In the genomic region with DNA sequence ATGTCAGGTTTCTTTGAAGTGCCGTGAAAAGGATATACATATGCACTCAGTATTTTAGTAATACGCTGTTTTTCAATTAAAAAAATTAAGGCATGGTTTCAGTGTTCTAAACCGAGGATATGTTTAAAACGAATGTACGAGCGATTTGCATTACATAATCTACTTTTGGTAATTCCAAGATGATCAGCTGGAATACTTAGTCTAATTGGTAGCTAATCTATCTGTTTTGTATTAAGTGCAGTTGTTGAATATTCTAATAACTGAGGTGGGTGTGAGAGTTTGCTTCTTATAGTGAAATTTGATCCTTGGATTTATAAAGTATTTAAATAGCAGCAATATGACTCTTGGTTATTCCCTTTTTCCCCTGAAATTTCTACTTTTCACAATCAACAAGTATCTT, we compare ENCODE assay signal across 8 cellular contexts. TPM values are rescaled to one million over a fixed set of nuclear protein-coding genes. Genes with fewer than 3 reads are reported as not detected.
DNase-seq lines count a peak whose midpoint lies in the region; ATAC-seq and TF ChIP-seq lines count a peak whose summit lies in the region.

No MANE protein-coding gene starts in this region.

- no peaks in the 10 kb centered on the region for H3K9me3 Mint-ChIP-seq in osteocyte (ENCODE audit: unreplicated experiment)

- H3K4me3 Mint-ChIP-seq in osteocyte (ENCODE audit: unreplicated experiment), result peak overlapping the region; percentile 89

- H3K4me1 ChIP-seq in DND-41 (ENCODE audit: insufficient read depth, low read length), result peaks cover 28% of the 10 kb centered on the region

- no peaks in the 10 kb centered on the region for H3K9me3 ChIP-seq in DND-41 (ENCODE audit: insufficient read depth, low read length, severe bottlenecking)

- peak overlapping the region; percentile 88 for H3K9ac ChIP-seq in DND-41 (ENCODE audit: low read depth, low read length)

- no peaks in the 10 kb centered on the region for H3K27me3 Mint-ChIP-seq in osteocyte (ENCODE audit: unreplicated experiment)

- peak overlapping the region; percentile 76 for H3K27ac Mint-ChIP-seq in osteocyte (ENCODE audit: unreplicated experiment)

- H3K4me3 ChIP-seq in DND-41 (ENCODE audit: low read depth in 1 of 2, low read length in 2 of 2) (peak overlapping the region; percentile 80 to 91; a peak in 3 of 4 replicates), epithelial cell of proximal tubule (ENCODE audit: low read depth, low read length) (peak overlapping the region; percentile 86)

- no peak for DNase-seq in DND-41
- peak; percentile 55 for DNase-seq in OCI-M1 (lab: John Stamatoyannopoulos, UW)
- DNase-seq in epithelial cell of proximal tubule (ENCODE audit: low read depth), result no peak
- DNase-seq in osteocyte (ENCODE audit: extremely low spot score, unreplicated experiment), result no peak
- no peak for DNase-seq in head of caudate nucleus
- no peak for DNase-seq in SK-N-DZ (ENCODE audit: low spot score)
- no peak for DNase-seq in 8988T
- no peak for DNase-seq in iPS-NIHi11 (ENCODE audit: low spot score)

- peaks cover 28% of the 10 kb centered on the region for H3K4me1 Mint-ChIP-seq in osteocyte (ENCODE audit: unreplicated experiment)

- H3K36me3 Mint-ChIP-seq in osteocyte (ENCODE audit: unreplicated experiment), result no peaks in the 10 kb centered on the region

- H3K27ac ChIP-seq in DND-41 (ENCODE audit: low read length), result peak overlapping the region; percentile 68; the same call in 1 of the 2 replicates

- no peaks in the 10 kb centered on the region for H3K27me3 ChIP-seq in DND-41 (ENCODE audit: insufficient read depth, low read length, poor library complexity)

- TF ChIP-seq CTCF in DND-41 (IDR thresholded peaks at IDR 0.05; ENCODE audit: borderline replicate concordance, extremely low read depth, low read length, poor library complexity, severe bottlenecking), result no peak
- no peak for TF ChIP-seq CTCF in epithelial cell of proximal tubule (conservative IDR thresholded peaks at IDR 0.05; ENCODE audit: low read depth, low read length)
- no peak for TF ChIP-seq CTCF in osteocyte (IDR thresholded peaks at IDR 0.05)

- ATAC-seq in DND-41 (ENCODE audit: insufficient read depth, low read depth), result no peak

- peaks cover 25% of the 10 kb centered on the region; the same call in 1 of the 2 replicates for H4K20me1 ChIP-seq in DND-41 (ENCODE audit: insufficient read depth, low read length)

- peak overlapping the region; percentile 78 for H3K4me2 ChIP-seq in DND-41 (ENCODE audit: insufficient read depth, low read length)

- H3K79me2 ChIP-seq in DND-41 (ENCODE audit: insufficient read depth, low read length), result peaks cover 59% of the 10 kb centered on the region

- H2AFZ ChIP-seq in DND-41 (ENCODE audit: low read depth, low read length), result no peak overlapping the region

- no peaks in the 10 kb centered on the region; the same call in 1 of the 2 replicates for H3K36me3 ChIP-seq in DND-41 (ENCODE audit: insufficient read depth, low read length)

- intact Hi-C loops in head of caudate nucleus (cut with DNase I), result loop anchor here (5.0 to 10.0 kb wide), 2 partner anchors 111 to 268 kb away; partner anchors contain the start of genes IVNS1ABP, SWT1 and TRMT1L

RNA-seq across cellular contexts. Expression of gene RNF2, which starts 1.3 kb away (rescaled TPM):
- 12.3 and 19.1 TPM in 2 replicates for total RNA-seq in epithelial cell of proximal tubule
- total RNA-seq in osteocyte, result 19.5 and 21.7 TPM in 2 replicates
- 25.0 and 26.3 TPM in 2 replicates for polyA plus RNA-seq in SK-N-DZ (2014; cell fraction: cytosol; rRNA removed)
- 16.9 and 17.1 TPM in 2 replicates for polyA plus RNA-seq in SK-N-DZ (2014; cell fraction: nucleus; rRNA removed)
